In genomic region chr20:6008254-6008653, GRCh38 we compare ENCODE assay signal across 8 cellular contexts. TPM values are rescaled to one million over a fixed set of nuclear protein-coding genes. Genes with fewer than 3 reads are reported as not detected.
A peak's percentile ranks its signal among the peaks of the same experiment; 100 is the strongest.
DNase-seq lines count a peak whose midpoint lies in the region; ATAC-seq and TF ChIP-seq lines count a peak whose summit lies in the region.

No MANE protein-coding gene starts in this region.

- peak overlapping the region; percentile 26 for H3K4me3 Mint-ChIP-seq in activated CD4-positive, alpha-beta T cell treated with anti-CD3 and anti-CD28 coated beads, Interleukin-2, amount 10 ng/mL, durations not matched to agents 24 days and 14 days

- no peak for TF ChIP-seq CTCF in omental fat pad (IDR thresholded peaks at IDR 0.05)

- ATAC-seq in omental fat pad (ENCODE audit: low FRiP score) (peak; percentile 65), GM18867 (IDR thresholded peaks at IDR 0.05; ENCODE audit: unreplicated experiment) (no peak)

- peaks cover 36% of the 10 kb centered on the region for H3K36me3 Mint-ChIP-seq in activated CD4-positive, alpha-beta T cell treated with anti-CD3 and anti-CD28 coated beads, Interleukin-2, amount 10 ng/mL, durations not matched to agents 24 days and 14 days (ENCODE audit: low read depth)

- intact Hi-C loops in activated CD4-positive, alpha-beta T cell treated with anti-CD3 and anti-CD28 coated beads, Interleukin-2, amount 10 ng/mL, durations not matched to agents 24 days and 14 days (cut with micrococcal nuclease): no loop called here

- in situ Hi-C loops in SK-MEL-5 (cut with HindIII; ENCODE audit: low pct_unique_long_range_greater_than_20kb, low sequenced_read_pairs): no loop called here

- H3K27me3 Mint-ChIP-seq in activated CD4-positive, alpha-beta T cell treated with anti-CD3 and anti-CD28 coated beads, Interleukin-2, amount 10 ng/mL, durations not matched to agents 24 days and 14 days: no peaks in the 10 kb centered on the region

- no peaks in the 10 kb centered on the region for H3K9me3 Mint-ChIP-seq in activated CD4-positive, alpha-beta T cell treated with anti-CD3 and anti-CD28 coated beads, Interleukin-2, amount 10 ng/mL, durations not matched to agents 24 days and 14 days

- H3K4me1 Mint-ChIP-seq in activated CD4-positive, alpha-beta T cell treated with anti-CD3 and anti-CD28 coated beads, Interleukin-2, amount 10 ng/mL, durations not matched to agents 24 days and 14 days: peaks cover 38% of the 10 kb centered on the region

- no peak overlapping the region for H3K27ac Mint-ChIP-seq in activated CD4-positive, alpha-beta T cell treated with anti-CD3 and anti-CD28 coated beads, Interleukin-2, amount 10 ng/mL, durations not matched to agents 24 days and 14 days

- no peak for DNase-seq in activated CD4-positive, alpha-beta T cell treated with anti-CD3 and anti-CD28 coated beads, Interleukin-2, amount 10 ng/mL, durations not matched to agents 24 days and 14 days
- DNase-seq in activated CD4-positive, alpha-beta T cell treated with anti-CD3 and anti-CD28 coated beads, Interleukin-2, amount 50 U/mL, for 4 hours: no peak
- DNase-seq in SK-MEL-5 (ENCODE audit: low read depth, low spot score) (peak; percentile 74), fibroblast of the conjunctiva (ENCODE audit: low read depth) (peak; percentile 95), omental fat pad (ENCODE audit: low spot score) (no peak)
- no peak for DNase-seq in stimulated activated naive CD4-positive, alpha-beta T cell (lab: John Stamatoyannopoulos, UW)
- no peak for DNase-seq in stimulated activated CD4-positive, alpha-beta T cell treated with anti-CD3 and anti-CD28 coated beads, Interleukin-4, amount 100 ng/mL, for 1 hour

RNA-seq across cellular contexts. Expression of gene CRLS1, which starts 2.3 kb away (rescaled TPM):
- 59.4 and 60.2 TPM in 2 replicates for total RNA-seq in activated CD4-positive, alpha-beta T cell treated with anti-CD3 and anti-CD28 coated beads, Interleukin-2, amount 10 ng/mL, durations not matched to agents 24 days and 14 days
- total RNA-seq in SK-MEL-5 (2014; rRNA removed; shearing (Covaris generic)): 103 and 109 TPM in 2 replicates
- 35.5 and 37.8 TPM in 2 replicates for polyA plus RNA-seq in SK-MEL-5 (2015; cell fraction: cytosol; rRNA removed)
- 57.6 and 80.7 TPM in 2 replicates for polyA plus RNA-seq in SK-MEL-5 (2015; cell fraction: nucleus; rRNA removed)
- total RNA-seq in omental fat pad: 100 to 1,000 TPM in 2 of 4 donors, 10 to 100 TPM in 2; 58.5 to 150 (median 101) TPM

RNA-seq across cellular contexts. Expression of gene LRRN4, which starts 45.6 kb away (rescaled TPM):
- total RNA-seq in activated CD4-positive, alpha-beta T cell treated with anti-CD3 and anti-CD28 coated beads, Interleukin-2, amount 10 ng/mL, durations not matched to agents 24 days and 14 days: not detected in 2 replicates
- total RNA-seq in SK-MEL-5 (2014; rRNA removed; shearing (Covaris generic)): not detected in 2 replicates
- polyA plus RNA-seq in SK-MEL-5 (2015; cell fraction: cytosol; rRNA removed): 0.06 TPM in 1 of 2 replicates, not detected in the other
- polyA plus RNA-seq in SK-MEL-5 (2015; cell fraction: nucleus; rRNA removed): not detected in 2 replicates
- 100 to 1,000 TPM in 1 of 4 donors, 10 to 100 TPM in 2, not detected in 1; 22.9 to 154 (median 32.4) TPM for total RNA-seq in omental fat pad

RNA-seq across cellular contexts. Expression of gene MCM8, which starts 57.8 kb away (rescaled TPM):
- total RNA-seq in activated CD4-positive, alpha-beta T cell treated with anti-CD3 and anti-CD28 coated beads, Interleukin-2, amount 10 ng/mL, durations not matched to agents 24 days and 14 days: 41.0 and 42.2 TPM in 2 replicates
- total RNA-seq in SK-MEL-5 (2014; rRNA removed; shearing (Covaris generic)): 25.2 and 25.5 TPM in 2 replicates
- polyA plus RNA-seq in SK-MEL-5 (2015; cell fraction: cytosol; rRNA removed): 19.7 and 19.9 TPM in 2 replicates
- 29.4 and 33.9 TPM in 2 replicates for polyA plus RNA-seq in SK-MEL-5 (2015; cell fraction: nucleus; rRNA removed)
- total RNA-seq in omental fat pad: 1 to 10 TPM; 2.3 to 8.0 (median 3.1) TPM

RNA-seq across cellular contexts. Expression of gene TRMT6, which starts 57.9 kb away (rescaled TPM):
- 33.6 and 35.5 TPM in 2 replicates for total RNA-seq in activated CD4-positive, alpha-beta T cell treated with anti-CD3 and anti-CD28 coated beads, Interleukin-2, amount 10 ng/mL, durations not matched to agents 24 days and 14 days
- total RNA-seq in SK-MEL-5 (2014; rRNA removed; shearing (Covaris generic)): 26.9 and 29.1 TPM in 2 replicates
- polyA plus RNA-seq in SK-MEL-5 (2015; cell fraction: cytosol; rRNA removed): 25.2 and 25.9 TPM in 2 replicates
- polyA plus RNA-seq in SK-MEL-5 (2015; cell fraction: nucleus; rRNA removed): 24.9 and 30.0 TPM in 2 replicates
- total RNA-seq in omental fat pad: 10 to 100 TPM in 2 of 4 donors, 1 to 10 TPM in 2; 7.9 to 28.1 (median 9.7) TPM

Comparison
In these comparisons a context has a peak if more than half of its experiments do, and no peak if none do; other contexts are left out.
1. DNase-seq: peak in SK-MEL-5 (single experiment) and fibroblast of the conjunctiva (single experiment); none in activated CD4-positive, alpha-beta T cell treated with anti-CD3 and anti-CD28 coated beads, Interleukin-2, amount 10 ng/mL, durations not matched to agents 24 days and 14 days (single experiment), activated CD4-positive, alpha-beta T cell treated with anti-CD3 and anti-CD28 coated beads, Interleukin-2, amount 50 U/mL, for 4 hours (0 of 2), omental fat pad (single experiment), stimulated activated naive CD4-positive, alpha-beta T cell (0 of 6) and stimulated activated CD4-positive, alpha-beta T cell treated with anti-CD3 and anti-CD28 coated beads, Interleukin-4, amount 100 ng/mL, for 1 hour (single experiment).